8 cellular contexts compared by ENCODE assay signal in genomic region chr2:11073251-11073650, GRCh38.
DNase-seq lines count a peak whose midpoint lies in the region; ATAC-seq and TF ChIP-seq lines count a peak whose summit lies in the region.

No MANE protein-coding gene starts in this region.

- POLR2A ChIA-PET in RWPE1 (lab: Yijun Ruan, JAX; ENCODE audit: low non-redundant PET): no interaction called here
- POLR2A ChIA-PET in CD4-positive, alpha-beta T cell (lab: Charles Lee): no interaction called here

- TF ChIP-seq POLR2A in vagina (IDR thresholded peaks at IDR 0.05): no peak

- H3K27ac ChIP-seq in GM23338 (ENCODE audit: low read depth): no peak overlapping the region
- H3K27ac ChIP-seq in RWPE1: no peak overlapping the region
- no peak overlapping the region for H3K27ac ChIP-seq in vagina
- no peak overlapping the region for H3K27ac ChIP-seq in CD4-positive, alpha-beta T cell (ENCODE audit: low read depth, low read length)

- H3K4me1 Mint-ChIP-seq in GM23338: peaks cover 28% of the 10 kb centered on the region
- peaks cover 4% of the 10 kb centered on the region for H3K4me1 Mint-ChIP-seq in CD4-positive, alpha-beta T cell (ENCODE audit: low read depth)

- H3K36me3 ChIP-seq in GM23338 (ENCODE audit: insufficient read depth) (no peaks in the 10 kb centered on the region), vagina (no peaks in the 10 kb centered on the region)

- no peaks in the 10 kb centered on the region for H3K9me3 ChIP-seq in vagina
- no peaks in the 10 kb centered on the region for H3K9me3 ChIP-seq in CD4-positive, alpha-beta T cell (ENCODE audit: control insufficient read depth, low read length)

- H3K27me3 ChIP-seq in GM23338 (ENCODE audit: insufficient read depth): no peaks in the 10 kb centered on the region
- H3K27me3 ChIP-seq in vagina: no peaks in the 10 kb centered on the region
- H3K27me3 ChIP-seq in CD4-positive, alpha-beta T cell (ENCODE audit: control insufficient read depth, insufficient read depth, low read length): no peaks in the 10 kb centered on the region

- no peaks in the 10 kb centered on the region for H3F3A ChIP-seq in GM23338 (replicated peaks; ENCODE audit: low read depth)

- H3K4me3 ChIP-seq in AG10803 (ENCODE audit: low read length) (no peak overlapping the region), GM23338 (no peak overlapping the region), vagina (no peak overlapping the region)

- ATAC-seq in GM23338: peak; percentile 97
- no peak for ATAC-seq in CD4-positive, alpha-beta T cell (ENCODE audit: poor library complexity)

- peak; percentile 40 for DNase-seq in AG10803 (ENCODE audit: low read depth)
- peak; percentile 85 for DNase-seq in GM23338 (ENCODE audit: low spot score)
- no peak for DNase-seq in RWPE1 (ENCODE audit: low spot score)
- peak; percentile 21 for DNase-seq in foreskin melanocyte
- peak; percentile 9 for DNase-seq in stimulated activated CD4-positive, alpha-beta T cell treated with anti-CD3 and anti-CD28 coated beads, Interleukin-4, amount 100 ng/mL, for 1 hour
- no peak for DNase-seq in vagina (ENCODE audit: extremely low spot score in 2 of 2)
- DNase-seq in hippocampal formation (lab: John Stamatoyannopoulos, UW): no peak
- no peak for DNase-seq in CD4-positive, alpha-beta T cell

- no peak overlapping the region for H3K4me3 Mint-ChIP-seq in GM23338
- no peak overlapping the region for H3K4me3 Mint-ChIP-seq in CD4-positive, alpha-beta T cell

- no peaks in the 10 kb centered on the region for H3K79me2 ChIP-seq in GM23338 (replicated peaks; ENCODE audit: insufficient read depth)

- intact Hi-C loops in vagina (cut with DNase I): no loop called here
- intact Hi-C loops in CD4-positive, alpha-beta T cell (cut with DNase I, micrococcal nuclease): no loop called here

- CTCF ChIA-PET in RWPE1 (lab: Yijun Ruan, JAX): interaction anchor here (0.7 to 1.2 kb wide), 2 partner anchors 9 to 314 kb away, joined by 3 to 4 read pairs; no protein-coding TSS in a partner anchor
- CTCF ChIA-PET in CD4-positive, alpha-beta T cell (lab: Charles Lee): no interaction called here

- H3K4me2 ChIP-seq in GM23338: no peak overlapping the region

- H3K27me3 Mint-ChIP-seq in GM23338 (ENCODE audit: insufficient read depth, low read depth, poor library complexity): peaks cover 4% of the 10 kb centered on the region
- no peaks in the 10 kb centered on the region for H3K27me3 Mint-ChIP-seq in CD4-positive, alpha-beta T cell

- peaks cover 5% of the 10 kb centered on the region for H3K9me3 Mint-ChIP-seq in GM23338
- peaks cover 3% of the 10 kb centered on the region for H3K9me3 Mint-ChIP-seq in CD4-positive, alpha-beta T cell

- peak overlapping the region; percentile 85 for H2AFZ ChIP-seq in GM23338

- no peaks in the 10 kb centered on the region for H3K9me2 ChIP-seq in GM23338 (ENCODE audit: insufficient read depth)

- TF ChIP-seq CTCF in AG10803 (conservative IDR thresholded peaks at IDR 0.05; ENCODE audit: low read length) (peak; percentile 49), GM23338 (conservative IDR thresholded peaks at IDR 0.05; ENCODE audit: low read depth in 2 of 2) (peak; percentile 88 to 97), RWPE1 (conservative IDR thresholded peaks at IDR 0.05; ENCODE audit: low read depth) (0 out of 2 replicates have a peak, but pooled peaks have one; percentile 9), vagina (IDR thresholded peaks at IDR 0.05) (no peak)
- no peak for TF ChIP-seq CTCF in CD4-positive, alpha-beta T cell (IDR thresholded peaks at IDR 0.05)

- peaks cover 17% of the 10 kb centered on the region for H3K4me1 ChIP-seq in GM23338 (ENCODE audit: insufficient read depth)
- H3K4me1 ChIP-seq in vagina: no peaks in the 10 kb centered on the region

- H4K20me1 ChIP-seq in GM23338 (replicated peaks; ENCODE audit: insufficient read depth): no peaks in the 10 kb centered on the region

- H3K36me3 Mint-ChIP-seq in GM23338 (ENCODE audit: low read depth): peaks cover 3% of the 10 kb centered on the region; the same call in 1 of the 3 replicates
- no peaks in the 10 kb centered on the region for H3K36me3 Mint-ChIP-seq in CD4-positive, alpha-beta T cell (ENCODE audit: low read depth)

- H3K27ac Mint-ChIP-seq in GM23338: peak overlapping the region; percentile 70; the same call in 1 of the 2 replicates
- H3K27ac Mint-ChIP-seq in CD4-positive, alpha-beta T cell: no peak overlapping the region

TF ChIP-seq in GM23338, 12 proteins besides CTCF, POLR2A, EP300 and RAD21:
- TF ChIP-seq STAT1 (IDR thresholded peaks at IDR 0.05; ENCODE audit: unreplicated experiment): no peak
- no peak for TF ChIP-seq ZNF462 (CRISPR knock-in tag; IDR thresholded peaks at IDR 0.05)

Comparison
In these comparisons a context has a peak if more than half of its experiments do, and no peak if none do; other contexts are left out.
1. DNase-seq: peak in AG10803 (single experiment), GM23338 (single experiment), foreskin melanocyte (single experiment) and stimulated activated CD4-positive, alpha-beta T cell treated with anti-CD3 and anti-CD28 coated beads, Interleukin-4, amount 100 ng/mL, for 1 hour (single experiment); none in RWPE1 (single experiment), vagina (0 of 2), hippocampal formation (0 of 2) and CD4-positive, alpha-beta T cell (0 of 10).
2. CTCF ChIP-seq: peak in AG10803 (single experiment), GM23338 (2 of 2) and RWPE1 (single experiment); none in vagina (0 of 3) and CD4-positive, alpha-beta T cell (single experiment).